11 cellular contexts compared by ENCODE assay signal in the genomic region with DNA sequence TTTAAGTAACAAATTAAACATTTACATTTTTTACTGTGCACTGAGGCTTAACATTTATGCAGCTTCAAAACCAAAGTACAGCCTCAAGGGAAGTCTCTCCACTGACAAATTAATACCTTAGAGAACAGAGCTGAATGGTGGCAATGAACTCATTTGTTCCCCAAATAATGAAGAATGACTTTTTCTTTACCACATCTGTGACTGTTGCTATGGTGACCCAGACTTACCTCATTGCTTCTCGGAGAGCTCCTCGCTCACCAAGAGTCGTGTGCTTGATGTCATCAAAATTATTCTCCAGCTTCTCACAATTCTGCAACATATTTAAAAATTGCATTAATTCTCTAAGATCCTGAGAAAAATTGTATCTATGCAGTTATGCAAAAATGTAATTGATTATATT.
A peak's percentile ranks its signal among the peaks of the same experiment; 100 is the strongest.
DNase-seq lines count a peak whose midpoint lies in the region; ATAC-seq and TF ChIP-seq lines count a peak whose summit lies in the region.
"Had no signal": no experiment of that assay in that cellular context is flagged by ENCODE, and none has a peak within 500 bp of the region (broad histone marks: within the 10 kb centered on the region; RNA-seq: fewer than 3 reads in every experiment).

No MANE protein-coding gene starts in this region.

- H3K4me3 Mint-ChIP-seq in CD8-positive, alpha-beta T cell: no peak overlapping the region
- H3K4me3 Mint-ChIP-seq in T-helper 17 cell: no peak overlapping the region

- no peak for TF ChIP-seq CTCF in CD8-positive, alpha-beta T cell (IDR thresholded peaks at IDR 0.05)
- TF ChIP-seq CTCF in GM20000 (IDR thresholded peaks at IDR 0.05; ENCODE audit: extremely low read depth, missing control alignments) (no peak), coronary artery (IDR thresholded peaks at IDR 0.05) (no peak)

- peak; percentile 51 for ATAC-seq in CD8-positive, alpha-beta T cell
- ATAC-seq in HG03520 (IDR thresholded peaks at IDR 0.05; ENCODE audit: unreplicated experiment) (peak; percentile 51), HG03457 (IDR thresholded peaks at IDR 0.05; ENCODE audit: unreplicated experiment) (no peak), T-helper 17 cell (no peak)

- H3K27me3 ChIP-seq in CD8-positive, alpha-beta T cell (ENCODE audit: insufficient read depth, low read length): no peaks in the 10 kb centered on the region
- H3K27me3 ChIP-seq: BLaER1 treated with 17β-estradiol and CSF1 and Interleukin-3, amounts not matched to agents 10 nM and 100 nM had no signal

- H3K4me1 Mint-ChIP-seq in CD8-positive, alpha-beta T cell (ENCODE audit: low read depth): peaks cover 5% of the 10 kb centered on the region
- peaks cover 3% of the 10 kb centered on the region for H3K4me1 Mint-ChIP-seq in T-helper 17 cell

- POLR2A ChIA-PET in CD8-positive, alpha-beta T cell (lab: Charles Lee): no interaction called here

- no peak overlapping the region for H3K27ac Mint-ChIP-seq in CD8-positive, alpha-beta T cell
- no peak overlapping the region for H3K27ac Mint-ChIP-seq in T-helper 17 cell

- no peaks in the 10 kb centered on the region for H3K9me3 ChIP-seq in CD8-positive, alpha-beta T cell (ENCODE audit: low read length)
- H3K9me3 ChIP-seq in T-helper 17 cell (ENCODE audit: control insufficient read depth, low read length, poor library complexity, severe bottlenecking): no peaks in the 10 kb centered on the region
- H3K9me3 ChIP-seq: BLaER1 treated with 17β-estradiol and CSF1 and Interleukin-3, amounts not matched to agents 10 nM and 100 nM had no signal

- no peaks in the 10 kb centered on the region for H3K9me3 Mint-ChIP-seq in CD8-positive, alpha-beta T cell

- peaks cover 22% of the 10 kb centered on the region for H3K36me3 Mint-ChIP-seq in CD8-positive, alpha-beta T cell
- peaks cover 7% of the 10 kb centered on the region for H3K36me3 Mint-ChIP-seq in T-helper 17 cell (ENCODE audit: low read depth)

- no peak overlapping the region for H3K27ac ChIP-seq in CD8-positive, alpha-beta T cell (ENCODE audit: low read depth, low read length)
- H3K27ac ChIP-seq in coronary artery: no peak overlapping the region
- H3K27ac ChIP-seq: BLaER1 treated with 17β-estradiol and CSF1 and Interleukin-3, amounts not matched to agents 10 nM and 100 nM had no signal

- H3K36me3 ChIP-seq in CD8-positive, alpha-beta T cell (ENCODE audit: insufficient read depth, low read length): no peaks in the 10 kb centered on the region

- CTCF ChIA-PET in CD8-positive, alpha-beta T cell (lab: Charles Lee): no interaction called here

- no peak overlapping the region for H3K4me3 ChIP-seq in CD8-positive, alpha-beta T cell (ENCODE audit: low read depth, low read length)
- no peak overlapping the region for H3K4me3 ChIP-seq in coronary artery
- H3K4me3 ChIP-seq: BLaER1 treated with 17β-estradiol and CSF1 and Interleukin-3, amounts not matched to agents 10 nM and 100 nM had no signal

- no peak for DNase-seq in CD8-positive, alpha-beta T cell
- DNase-seq in GM20000 (ENCODE audit: low spot score) (peak; percentile 31), astrocyte of the hippocampus (ENCODE audit: low read depth, low spot score) (peak; percentile 60), coronary artery (ENCODE audit: low spot score) (no peak), NK-92 (lab: John Stamatoyannopoulos, UW; ENCODE audit: unreplicated experiment) (no peak), T-helper 17 cell (no peak)
- DNase-seq: activated effector memory CD4-positive, alpha-beta T cell treated with Interleukin-2 at 50 U/mL for 16 hours; NCI-H1694 treated with DMSO at 0.1 percent for 48 hours had no signal

- no peaks in the 10 kb centered on the region for H3K27me3 Mint-ChIP-seq in CD8-positive, alpha-beta T cell (ENCODE audit: low read depth)
- no peaks in the 10 kb centered on the region for H3K27me3 Mint-ChIP-seq in T-helper 17 cell

- H3K4me1 ChIP-seq in CD8-positive, alpha-beta T cell (ENCODE audit: insufficient read depth, low read length): no peaks in the 10 kb centered on the region

- intact Hi-C loops in CD8-positive, alpha-beta T cell (cut with DNase I, micrococcal nuclease): no loop called here

Comparison
In these comparisons a context has a peak if more than half of its experiments do, and no peak if none do; other contexts are left out.
1. ATAC-seq: peak in CD8-positive, alpha-beta T cell (single experiment) and HG03520 (single experiment); none in HG03457 (single experiment) and T-helper 17 cell (single experiment).
2. DNase-seq: peak in GM20000 (single experiment) and astrocyte of the hippocampus (single experiment); none in CD8-positive, alpha-beta T cell (0 of 7), coronary artery (single experiment), NK-92 (single experiment) and T-helper 17 cell (0 of 3).